Comparison of ENCODE assay signal across 16 cellular contexts in the genomic region with DNA sequence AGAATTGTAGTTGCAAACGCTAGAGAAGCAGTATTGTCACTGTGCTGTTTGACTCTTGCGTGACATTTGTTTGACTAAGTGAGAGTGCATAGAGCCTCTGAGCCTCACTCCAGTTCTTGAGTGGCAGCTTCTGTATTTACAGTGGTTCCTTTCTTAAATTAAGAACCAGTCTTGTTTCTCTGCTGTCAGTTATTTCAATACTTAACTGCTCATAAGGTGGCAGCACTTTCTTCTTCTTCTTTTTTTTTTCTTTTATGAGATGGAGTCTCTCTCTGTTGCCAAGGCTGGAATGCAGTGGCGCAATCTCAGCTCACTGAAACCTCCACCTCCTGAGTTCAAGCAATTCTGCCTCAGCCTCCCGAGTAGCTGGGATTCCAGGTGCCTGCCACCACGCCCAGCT.
DNase-seq lines count a peak whose midpoint lies in the region; ATAC-seq and TF ChIP-seq lines count a peak whose summit lies in the region.
"Had no signal": no experiment of that assay in that cellular context is flagged by ENCODE, and none has a peak within 500 bp of the region (broad histone marks: within the 10 kb centered on the region; RNA-seq: fewer than 3 reads in every experiment).

No MANE protein-coding gene starts in this region.

- peaks cover 0 to 16% of the 10 kb centered on the region in 2 experiments for H3K36me3 ChIP-seq in SK-N-SH (replicated peaks in 1 of 2; ENCODE audit: control insufficient read depth in 1 of 2, insufficient read depth in 2 of 2, low read length in 1 of 2)
- H3K36me3 ChIP-seq in tibial artery, result peaks cover 4 to 24% (median 22%) of the 10 kb centered on the region in 3 donors

- no peak for TF ChIP-seq EP300 in SK-N-SH (IDR thresholded peaks at IDR 0.05; ENCODE audit: borderline replicate concordance in 1 of 2, low read depth in 1 of 2, low read length in 1 of 2)

- 62% methylated on average over 5 of the region's 5 CpGs for WGBS in SK-N-SH (ENCODE audit: low lambda C conversion rate)

- H4K20me1 ChIP-seq in SK-N-SH (ENCODE audit: insufficient read depth), result no peaks in the 10 kb centered on the region; the same call in 1 of the 2 replicates

- no peaks in the 10 kb centered on the region for H3K9me2 ChIP-seq in SK-N-SH

- CTCF ChIA-PET in SK-N-SH (lab: Yijun Ruan, JAX), result no interaction called here

- H3K9ac ChIP-seq in SK-N-SH, result no peak overlapping the region

- ATAC-seq in SK-N-SH treated with all-trans-retinoic acid at 6 μM for 48 hours, result peak; percentile 37; the same call in 2 of the 3 replicates
- no peak for ATAC-seq in GM18502 (IDR thresholded peaks at IDR 0.05; ENCODE audit: poor library complexity, unreplicated experiment)
- ATAC-seq: effector memory CD8-positive, alpha-beta T cell; GM12878 had no signal

- H3K79me2 ChIP-seq in SK-N-SH (ENCODE audit: insufficient read depth), result peaks cover 41% of the 10 kb centered on the region; the same call in 1 of the 2 replicates

- no peak for DNase-seq in SK-N-SH
- DNase-seq in RPMI7951 (ENCODE audit: low read depth), result peak; percentile 24
- peak; percentile 38 for DNase-seq in fibroblast of peridontal ligament (ENCODE audit: extremely low read depth)
- DNase-seq in tibial artery, result peak in 1 of 2 donors; percentile 69
- no peak for DNase-seq in cerebellum (ENCODE audit: low spot score)
- DNase-seq in NK-92 (lab: John Stamatoyannopoulos, UW; ENCODE audit: unreplicated experiment), result no peak
- DNase-seq: activated CD4-positive, CD25-positive, alpha-beta regulatory T cell; DMS79; effector memory CD8-positive, alpha-beta T cell; hypothalamus; MM.1S; NCI-H446 treated with DMSO at 0.1 percent for 48 hours had no signal

- H3F3A ChIP-seq in SK-N-SH (replicated peaks; ENCODE audit: insufficient read depth), result peaks cover 11% of the 10 kb centered on the region

- intact Hi-C loops in tibial artery (cut with DNase I; ENCODE audit: low total_unique reads), result no loop called here

- H3K4me1 ChIP-seq in SK-N-SH (ENCODE audit: control insufficient read depth in 1 of 2, insufficient read depth in 2 of 2, low read depth in 1 of 2, low read length in 1 of 2), result peaks cover 0 to 3% of the 10 kb centered on the region in 2 experiments; a peak in 1 of 4 replicates
- H3K4me1 ChIP-seq in tibial artery, result peaks cover 0 to 93% (median 27%) of the 10 kb centered on the region in 4 donors

- TF ChIP-seq CTCF in SK-N-SH (IDR thresholded peaks at IDR 0.05) (no peak), tibial artery (IDR thresholded peaks at IDR 0.05) (no peak)

- no peak overlapping the region for H3K4me2 ChIP-seq in SK-N-SH

- no peaks in the 10 kb centered on the region for H3K9me3 ChIP-seq in SK-N-SH
- H3K9me3 ChIP-seq in tibial artery, result no peaks in the 10 kb centered on the region
- H3K9me3 ChIP-seq: SJSA1 had no signal

- H3K27me3 ChIP-seq in SK-N-SH (ENCODE audit: insufficient read depth) (no peaks in the 10 kb centered on the region), tibial artery (no peaks in the 10 kb centered on the region)
- H3K27me3 ChIP-seq: SJSA1 had no signal

- TF ChIP-seq RAD21 in SK-N-SH (IDR thresholded peaks at IDR 0.05; ENCODE audit: low read length), result no peak

- no peak overlapping the region for H2AFZ ChIP-seq in SK-N-SH (ENCODE audit: low read depth)

- POLR2A ChIA-PET in SK-N-SH (lab: Yijun Ruan, JAX), result no interaction called here

- no peak overlapping the region for H3K4me3 ChIP-seq in SK-N-SH (ENCODE audit: low read depth in 2 of 2, low read length in 1 of 2)
- H3K4me3 ChIP-seq in tibial artery, result no peak overlapping the region
- H3K4me3 ChIP-seq: GM12878, SJSA1 had no signal

- no peak overlapping the region for H3K27ac ChIP-seq in SK-N-SH (ENCODE audit: low read depth in 2 of 2, low read length in 1 of 2)
- H3K27ac ChIP-seq in tibial artery, result peak overlapping the region; percentile 29 to 48
- H3K27ac ChIP-seq: SJSA1 had no signal

TF ChIP-seq in SK-N-SH treated with all-trans-retinoic acid at 6 μM for 48 hours, 23 proteins besides CTCF, POLR2A, EP300 and RAD21 (continues in another document):
- TF ChIP-seq TOX (CRISPR knock-in tag; IDR thresholded peaks at IDR 0.05; ENCODE audit: borderline replicate concordance) (no peak), RARB (CRISPR knock-in tag; IDR thresholded peaks at IDR 0.05) (no peak), OSR1 (CRISPR knock-in tag; IDR thresholded peaks at IDR 0.05) (no peak), ARNTL (CRISPR knock-in tag; IDR thresholded peaks at IDR 0.05; ENCODE audit: borderline replicate concordance, low read depth) (no peak), ZFP3 (CRISPR knock-in tag; IDR thresholded peaks at IDR 0.05) (no peak), ZNF565 (CRISPR knock-in tag; conservative IDR thresholded peaks at IDR 0.05; ENCODE audit: low read depth) (no peak), BACH2 (CRISPR knock-in tag; IDR thresholded peaks at IDR 0.05; ENCODE audit: borderline replicate concordance) (no peak), ZFP30 (CRISPR knock-in tag; IDR thresholded peaks at IDR 0.05) (no peak), GLIS3 (CRISPR knock-in tag; IDR thresholded peaks at IDR 0.05) (no peak), CSDC2 (CRISPR knock-in tag; IDR thresholded peaks at IDR 0.05) (no peak)
- TF ChIP-seq, protein P1, sequence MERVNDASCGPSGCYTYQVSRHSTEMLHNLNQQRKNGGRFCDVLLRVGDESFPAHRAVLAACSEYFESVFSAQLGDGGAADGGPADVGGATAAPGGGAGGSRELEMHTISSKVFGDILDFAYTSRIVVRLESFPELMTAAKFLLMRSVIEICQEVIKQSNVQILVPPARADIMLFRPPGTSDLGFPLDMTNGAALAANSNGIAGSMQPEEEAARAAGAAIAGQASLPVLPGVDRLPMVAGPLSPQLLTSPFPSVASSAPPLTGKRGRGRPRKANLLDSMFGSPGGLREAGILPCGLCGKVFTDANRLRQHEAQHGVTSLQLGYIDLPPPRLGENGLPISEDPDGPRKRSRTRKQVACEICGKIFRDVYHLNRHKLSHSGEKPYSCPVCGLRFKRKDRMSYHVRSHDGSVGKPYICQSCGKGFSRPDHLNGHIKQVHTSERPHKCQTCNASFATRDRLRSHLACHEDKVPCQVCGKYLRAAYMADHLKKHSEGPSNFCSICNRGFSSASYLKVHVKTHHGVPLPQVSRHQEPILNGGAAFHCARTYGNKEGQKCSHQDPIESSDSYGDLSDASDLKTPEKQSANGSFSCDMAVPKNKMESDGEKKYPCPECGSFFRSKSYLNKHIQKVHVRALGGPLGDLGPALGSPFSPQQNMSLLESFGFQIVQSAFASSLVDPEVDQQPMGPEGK (CRISPR knock-in tag; IDR thresholded peaks at IDR 0.05; ENCODE audit: borderline replicate concordance), result no peak
- TF ChIP-seq, protein P2, sequence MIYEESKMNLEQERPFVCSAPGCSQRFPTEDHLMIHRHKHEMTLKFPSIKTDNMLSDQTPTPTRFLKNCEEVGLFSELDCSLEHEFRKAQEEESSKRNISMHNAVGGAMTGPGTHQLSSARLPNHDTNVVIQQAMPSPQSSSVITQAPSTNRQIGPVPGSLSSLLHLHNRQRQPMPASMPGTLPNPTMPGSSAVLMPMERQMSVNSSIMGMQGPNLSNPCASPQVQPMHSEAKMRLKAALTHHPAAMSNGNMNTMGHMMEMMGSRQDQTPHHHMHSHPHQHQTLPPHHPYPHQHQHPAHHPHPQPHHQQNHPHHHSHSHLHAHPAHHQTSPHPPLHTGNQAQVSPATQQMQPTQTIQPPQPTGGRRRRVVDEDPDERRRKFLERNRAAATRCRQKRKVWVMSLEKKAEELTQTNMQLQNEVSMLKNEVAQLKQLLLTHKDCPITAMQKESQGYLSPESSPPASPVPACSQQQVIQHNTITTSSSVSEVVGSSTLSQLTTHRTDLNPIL (CRISPR knock-in tag; IDR thresholded peaks at IDR 0.05; ENCODE audit: low read depth), result no peak

TF ChIP-seq in SK-N-SH, 30 proteins besides CTCF, POLR2A, EP300 and RAD21:
- TF ChIP-seq RCOR1 (IDR thresholded peaks at IDR 0.05; ENCODE audit: low read length), result no peak
- TF ChIP-seq, protein P3, sequence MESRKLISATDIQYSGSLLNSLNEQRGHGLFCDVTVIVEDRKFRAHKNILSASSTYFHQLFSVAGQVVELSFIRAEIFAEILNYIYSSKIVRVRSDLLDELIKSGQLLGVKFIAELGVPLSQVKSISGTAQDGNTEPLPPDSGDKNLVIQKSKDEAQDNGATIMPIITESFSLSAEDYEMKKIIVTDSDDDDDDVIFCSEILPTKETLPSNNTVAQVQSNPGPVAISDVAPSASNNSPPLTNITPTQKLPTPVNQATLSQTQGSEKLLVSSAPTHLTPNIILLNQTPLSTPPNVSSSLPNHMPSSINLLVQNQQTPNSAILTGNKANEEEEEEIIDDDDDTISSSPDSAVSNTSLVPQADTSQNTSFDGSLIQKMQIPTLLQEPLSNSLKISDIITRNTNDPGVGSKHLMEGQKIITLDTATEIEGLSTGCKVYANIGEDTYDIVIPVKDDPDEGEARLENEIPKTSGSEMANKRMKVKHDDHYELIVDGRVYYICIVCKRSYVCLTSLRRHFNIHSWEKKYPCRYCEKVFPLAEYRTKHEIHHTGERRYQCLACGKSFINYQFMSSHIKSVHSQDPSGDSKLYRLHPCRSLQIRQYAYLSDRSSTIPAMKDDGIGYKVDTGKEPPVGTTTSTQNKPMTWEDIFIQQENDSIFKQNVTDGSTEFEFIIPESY (IDR thresholded peaks at IDR 0.05; ENCODE audit: borderline replicate concordance, low read depth), result no peak
TF ChIP-seq in SK-N-SH: peak in this region for 0.

Comparison
In these comparisons a context has a peak if more than half of its experiments do, and no peak if none do; other contexts are left out.
1. DNase-seq: peak in RPMI7951 (single experiment) and fibroblast of peridontal ligament (single experiment); none in SK-N-SH (single experiment), cerebellum (single experiment) and NK-92 (single experiment).
2. H3K27ac ChIP-seq: peak in tibial artery (2 of 2); none in SK-N-SH (0 of 2).